1 cellular context compared by ENCODE assay signal in the genomic region with DNA sequence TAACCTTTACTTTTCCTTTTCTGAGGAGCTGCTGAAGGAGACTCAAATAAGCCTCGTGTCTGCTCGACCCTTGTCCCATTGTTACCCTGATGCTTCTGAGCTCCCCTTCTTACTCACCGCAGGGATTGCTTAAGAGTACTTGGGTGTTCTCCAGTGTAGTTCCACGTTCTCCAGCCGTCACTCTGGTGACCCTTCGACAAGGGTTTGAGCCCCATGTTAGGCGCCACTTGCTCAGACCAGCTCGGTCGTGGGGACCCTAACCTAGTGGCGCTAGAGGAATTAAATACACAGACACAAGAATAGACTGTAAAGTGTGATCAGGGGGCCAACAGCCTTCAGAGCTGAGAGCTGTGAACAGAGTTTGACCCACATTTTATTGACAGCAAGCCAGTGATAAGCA.
TF ChIP-seq lines count a peak whose summit lies in the region.

No MANE protein-coding gene starts in this region.

TF ChIP-seq in GM23338, 12 proteins besides CTCF, POLR2A, EP300 and RAD21 (continued from another document):
- TF ChIP-seq, protein P1, sequence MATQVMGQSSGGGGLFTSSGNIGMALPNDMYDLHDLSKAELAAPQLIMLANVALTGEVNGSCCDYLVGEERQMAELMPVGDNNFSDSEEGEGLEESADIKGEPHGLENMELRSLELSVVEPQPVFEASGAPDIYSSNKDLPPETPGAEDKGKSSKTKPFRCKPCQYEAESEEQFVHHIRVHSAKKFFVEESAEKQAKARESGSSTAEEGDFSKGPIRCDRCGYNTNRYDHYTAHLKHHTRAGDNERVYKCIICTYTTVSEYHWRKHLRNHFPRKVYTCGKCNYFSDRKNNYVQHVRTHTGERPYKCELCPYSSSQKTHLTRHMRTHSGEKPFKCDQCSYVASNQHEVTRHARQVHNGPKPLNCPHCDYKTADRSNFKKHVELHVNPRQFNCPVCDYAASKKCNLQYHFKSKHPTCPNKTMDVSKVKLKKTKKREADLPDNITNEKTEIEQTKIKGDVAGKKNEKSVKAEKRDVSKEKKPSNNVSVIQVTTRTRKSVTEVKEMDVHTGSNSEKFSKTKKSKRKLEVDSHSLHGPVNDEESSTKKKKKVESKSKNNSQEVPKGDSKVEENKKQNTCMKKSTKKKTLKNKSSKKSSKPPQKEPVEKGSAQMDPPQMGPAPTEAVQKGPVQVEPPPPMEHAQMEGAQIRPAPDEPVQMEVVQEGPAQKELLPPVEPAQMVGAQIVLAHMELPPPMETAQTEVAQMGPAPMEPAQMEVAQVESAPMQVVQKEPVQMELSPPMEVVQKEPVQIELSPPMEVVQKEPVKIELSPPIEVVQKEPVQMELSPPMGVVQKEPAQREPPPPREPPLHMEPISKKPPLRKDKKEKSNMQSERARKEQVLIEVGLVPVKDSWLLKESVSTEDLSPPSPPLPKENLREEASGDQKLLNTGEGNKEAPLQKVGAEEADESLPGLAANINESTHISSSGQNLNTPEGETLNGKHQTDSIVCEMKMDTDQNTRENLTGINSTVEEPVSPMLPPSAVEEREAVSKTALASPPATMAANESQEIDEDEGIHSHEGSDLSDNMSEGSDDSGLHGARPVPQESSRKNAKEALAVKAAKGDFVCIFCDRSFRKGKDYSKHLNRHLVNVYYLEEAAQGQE (IDR thresholded peaks at IDR 0.05; ENCODE audit: unreplicated experiment): no peak
- TF ChIP-seq POLR2AphosphoS5 (IDR thresholded peaks at IDR 0.05; ENCODE audit: low read depth): no peak
- no peak for TF ChIP-seq CREB1 (CRISPR knock-in tag; IDR thresholded peaks at IDR 0.05; ENCODE audit: low read depth)
- no peak for TF ChIP-seq NANOG (IDR thresholded peaks at IDR 0.05; ENCODE audit: borderline replicate concordance)
- TF ChIP-seq ZNF114 (CRISPR knock-in tag; IDR thresholded peaks at IDR 0.05): no peak
- no peak for TF ChIP-seq ZNF331 (CRISPR knock-in tag; IDR thresholded peaks at IDR 0.05; ENCODE audit: low read depth)
- TF ChIP-seq, protein P2, sequence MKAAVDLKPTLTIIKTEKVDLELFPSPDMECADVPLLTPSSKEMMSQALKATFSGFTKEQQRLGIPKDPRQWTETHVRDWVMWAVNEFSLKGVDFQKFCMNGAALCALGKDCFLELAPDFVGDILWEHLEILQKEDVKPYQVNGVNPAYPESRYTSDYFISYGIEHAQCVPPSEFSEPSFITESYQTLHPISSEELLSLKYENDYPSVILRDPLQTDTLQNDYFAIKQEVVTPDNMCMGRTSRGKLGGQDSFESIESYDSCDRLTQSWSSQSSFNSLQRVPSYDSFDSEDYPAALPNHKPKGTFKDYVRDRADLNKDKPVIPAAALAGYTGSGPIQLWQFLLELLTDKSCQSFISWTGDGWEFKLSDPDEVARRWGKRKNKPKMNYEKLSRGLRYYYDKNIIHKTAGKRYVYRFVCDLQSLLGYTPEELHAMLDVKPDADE (IDR thresholded peaks at IDR 0.05): no peak
- no peak for TF ChIP-seq STAT1 (IDR thresholded peaks at IDR 0.05; ENCODE audit: unreplicated experiment)
- TF ChIP-seq EZH2phosphoT487 (IDR thresholded peaks at IDR 0.05; ENCODE audit: unreplicated experiment): no peak
- no peak for TF ChIP-seq JUNB (IDR thresholded peaks at IDR 0.05; ENCODE audit: unreplicated experiment)
